8 cellular contexts compared by ENCODE assay signal in the genomic region with DNA sequence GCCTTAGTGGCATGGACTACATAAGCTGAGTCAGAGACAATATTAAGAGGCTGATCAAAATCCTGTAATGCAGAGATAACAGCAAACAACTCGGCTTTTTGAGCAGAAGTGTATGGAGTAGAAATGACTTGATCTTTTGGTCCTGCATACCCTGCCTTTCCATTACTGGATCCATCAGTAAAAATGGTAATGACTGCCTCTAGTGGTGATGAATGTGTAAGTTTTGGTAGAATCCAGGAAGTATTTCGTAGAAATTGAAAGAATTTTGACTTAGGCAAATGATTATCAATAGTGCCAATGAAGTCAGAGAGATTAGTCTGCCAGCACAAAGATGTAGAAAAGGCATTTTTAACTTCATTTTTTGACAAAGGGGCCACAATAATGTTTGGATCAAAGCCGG.
DNase-seq lines count a peak whose midpoint lies in the region; TF ChIP-seq lines count a peak whose summit lies in the region.
"Not testable (repeated sequence)": the region's sequence is repeated elsewhere in the genome, so short reads cannot be mapped to it uniquely, and the experiment has no call there.

No MANE protein-coding gene starts in this region.

- not testable (repeated sequence) for H3K14ac ChIP-seq in H9 (ENCODE audit: insufficient read depth, low read length)

- H3K18ac ChIP-seq in H9 (ENCODE audit: insufficient read length, low read depth, low read length), result not testable (repeated sequence)

- not testable (repeated sequence) for H2BK120ac ChIP-seq in H9 (ENCODE audit: low read depth, low read length, poor library complexity, severe bottlenecking)

- not testable (repeated sequence) for DNase-seq in AG10803 (ENCODE audit: low read depth); GM10248 (ENCODE audit: extremely low spot score); H9; SK-N-SH; epithelial cell of proximal tubule (ENCODE audit: low read depth); progenitor cell of endocrine pancreas (ENCODE audit: low spot score, unreplicated experiment)
- DNase-seq in MV-4-11 (lab: John Stamatoyannopoulos, UW) (peak; percentile 1), OCI-LY7 (ENCODE audit: low spot score) (peak; percentile 4)

- peaks cover 9 to 12% (median 9%) of the 10 kb centered on the region in 3 experiments; a peak in 5 of 7 replicates for H3K36me3 Mint-ChIP-seq in H9 (ENCODE audit: insufficient read depth in 1 of 3, low read depth in 3 of 3)
- H3K36me3 Mint-ChIP-seq in progenitor cell of endocrine pancreas (ENCODE audit: insufficient read depth), result not testable (repeated sequence)

- H3K56ac ChIP-seq in H9 (ENCODE audit: insufficient read length, low read depth, low read length), result not testable (repeated sequence)

- not testable (repeated sequence) for H2BK12ac ChIP-seq in H9 (ENCODE audit: insufficient read length, low read depth, low read length)

- CTCF ChIA-PET in GM10248 (lab: Yijun Ruan, JAX) (interaction anchor here (1.2 kb wide), 1 partner anchor 11 kb away, joined by 5 read pairs; no protein-coding TSS in a partner anchor), SK-N-SH (lab: Yijun Ruan, JAX) (interaction anchor here (0.8 kb wide), 1 partner anchor 601 kb away, joined by 3 read pairs; no protein-coding TSS in a partner anchor)
- CTCF ChIA-PET in OCI-LY7 (lab: Charles Lee; ENCODE audit: unreplicated experiment), result not testable (repeated sequence)

- not testable (repeated sequence) for H4K20me1 ChIP-seq in H9 (ENCODE audit: control insufficient read depth, insufficient read depth, insufficient read length); OCI-LY7 (ENCODE audit: insufficient read depth, low read length); SK-N-SH (ENCODE audit: insufficient read depth)

- H3K36me3 ChIP-seq in OCI-LY7 (ENCODE audit: insufficient read depth, low read length); SK-N-SH (replicated peaks in 1 of 2; ENCODE audit: control insufficient read depth in 1 of 2, insufficient read depth in 2 of 2, low read length in 1 of 2): not testable (repeated sequence)

- not testable (repeated sequence) for H3K4me2 ChIP-seq in H9 (ENCODE audit: insufficient read depth, insufficient read length, low read length); OCI-LY7 (ENCODE audit: low read length); SK-N-SH

- not testable (repeated sequence) for BruUV-seq in OCI-LY7 (replicated peaks; lab: Mats Ljungman, UMichigan)

- H3K4me3 Mint-ChIP-seq in H9; progenitor cell of endocrine pancreas (ENCODE audit: low read depth): not testable (repeated sequence)

- H3K4me1 Mint-ChIP-seq in H9; progenitor cell of endocrine pancreas (ENCODE audit: low read depth): not testable (repeated sequence)

- not testable (repeated sequence) for H3K79me2 ChIP-seq in H9 (ENCODE audit: insufficient read depth, low read length); OCI-LY7 (ENCODE audit: insufficient read depth, low read depth, low read length); SK-N-SH (ENCODE audit: insufficient read depth)

- not testable (repeated sequence) for H3K9ac ChIP-seq in H9 (ENCODE audit: extremely low read depth, insufficient read length, low read length); SK-N-SH

- H3K23ac ChIP-seq in H9 (ENCODE audit: insufficient read length, low read depth, low read length), result not testable (repeated sequence)

- H2BK15ac ChIP-seq in H9 (ENCODE audit: low read depth, low read length), result not testable (repeated sequence)

- H3K23me2 ChIP-seq in H9 (ENCODE audit: insufficient read length, low read depth, low read length, poor library complexity, severe bottlenecking), result not testable (repeated sequence)

- not testable (repeated sequence) for H2BK20ac ChIP-seq in H9 (ENCODE audit: low read depth, low read length, poor library complexity, severe bottlenecking)

- H2AK5ac ChIP-seq in H9 (ENCODE audit: insufficient read length, low read length), result not testable (repeated sequence)

- H3K9me3 ChIP-seq in H9 (ENCODE audit: control insufficient read depth, low read depth, low read length); OCI-LY7 (ENCODE audit: low read length); SK-N-SH: not testable (repeated sequence)

- WGBS in H9 (ENCODE audit: extremely low coverage, insufficient read length, low lambda C conversion rate), result no CpG with 5 or more reads among the region's 3 CpGs
- 15% methylated on average over 3 of the region's 3 CpGs for WGBS in SK-N-SH (ENCODE audit: low lambda C conversion rate)

- H4K8ac ChIP-seq in H9 (replicated peaks; ENCODE audit: insufficient read length, low read depth, low read length), result not testable (repeated sequence)

- intact Hi-C loops in OCI-LY7 (cut with micrococcal nuclease; ENCODE audit: unreplicated experiment), result not testable (repeated sequence)

- not testable (repeated sequence) for H3K4me1 ChIP-seq in H9 (ENCODE audit: insufficient read depth, low read length); OCI-LY7 (ENCODE audit: insufficient read depth, low read length, poor library complexity, severe bottlenecking); SK-N-SH (ENCODE audit: control insufficient read depth in 1 of 2, insufficient read depth in 2 of 2, low read depth in 1 of 2, low read length in 1 of 2)

- not testable (repeated sequence) for H3K27me3 ChIP-seq in H9 (ENCODE audit: insufficient read depth, low read length); SK-N-SH (ENCODE audit: insufficient read depth)

- not testable (repeated sequence) for H3K4ac ChIP-seq in H9 (ENCODE audit: low read depth, low read length)

- not testable (repeated sequence) for H4K5ac ChIP-seq in H9 (ENCODE audit: insufficient read length, low read depth, low read length)

- not testable (repeated sequence) for H3K27ac Mint-ChIP-seq in H9, progenitor cell of endocrine pancreas

- TF ChIP-seq CTCF in AG10803 (conservative IDR thresholded peaks at IDR 0.05; ENCODE audit: low read length), result peak; percentile 9; the same call in 1 of the 2 replicates
- TF ChIP-seq CTCF in GM10248 (IDR thresholded peaks at IDR 0.05; ENCODE audit: control extremely low read depth, extremely low read depth, low read depth, missing control alignments), result peak; percentile 7
- TF ChIP-seq CTCF in H9 (conservative IDR thresholded peaks at IDR 0.05), result peak; percentile 53
- peak; percentile 61 for TF ChIP-seq CTCF in OCI-LY7 (conservative IDR thresholded peaks at IDR 0.05; ENCODE audit: low read length)
- 0 out of 2 replicates have a peak, but pooled peaks have one; percentile 15 for TF ChIP-seq CTCF in SK-N-SH (IDR thresholded peaks at IDR 0.05)
- TF ChIP-seq CTCF in epithelial cell of proximal tubule (conservative IDR thresholded peaks at IDR 0.05; ENCODE audit: low read depth, low read length), result peak; percentile 14
- TF ChIP-seq CTCF in progenitor cell of endocrine pancreas (IDR thresholded peaks at IDR 0.05; ENCODE audit: unreplicated experiment), result peak; percentile 15

- H3K9me3 Mint-ChIP-seq in H9 (peaks cover 12 to 27% of the 10 kb centered on the region in 2 experiments), progenitor cell of endocrine pancreas (ENCODE audit: low read depth) (peaks cover 49% of the 10 kb centered on the region)

- H4K91ac ChIP-seq in H9 (ENCODE audit: insufficient read length, low read depth, low read length), result not testable (repeated sequence)

- TF ChIP-seq EP300 in SK-N-SH (IDR thresholded peaks at IDR 0.05; ENCODE audit: borderline replicate concordance in 1 of 2, low read depth in 1 of 2, low read length in 1 of 2), result not testable (repeated sequence)

- H2AFZ ChIP-seq in H9 (ENCODE audit: low read length); OCI-LY7 (ENCODE audit: low read length); SK-N-SH (ENCODE audit: low read depth): not testable (repeated sequence)

- not testable (repeated sequence) for H3T11ph ChIP-seq in H9 (ENCODE audit: low read length)

- not testable (repeated sequence) for H3F3A ChIP-seq in SK-N-SH (replicated peaks; ENCODE audit: insufficient read depth)

- H3K9me2 ChIP-seq in OCI-LY7 (ENCODE audit: insufficient read depth, low read length); SK-N-SH: not testable (repeated sequence)

- not testable (repeated sequence) for TF ChIP-seq RAD21 in SK-N-SH (IDR thresholded peaks at IDR 0.05; ENCODE audit: low read length)

- not testable (repeated sequence) for H2BK5ac ChIP-seq in H9 (ENCODE audit: insufficient read length, low read length)

- not testable (repeated sequence) for H3K27me3 Mint-ChIP-seq in H9 (ENCODE audit: low read depth); progenitor cell of endocrine pancreas

- H3K79me1 ChIP-seq in H9 (ENCODE audit: insufficient read depth, low read depth, low read length, poor library complexity, severe bottlenecking), result not testable (repeated sequence)

- H3K4me3 ChIP-seq in AG10803 (ENCODE audit: low read length); OCI-LY7 (ENCODE audit: low read depth, low read length, poor library complexity, severe bottlenecking); SK-N-SH (ENCODE audit: low read depth in 2 of 2, low read length in 1 of 2); epithelial cell of proximal tubule (ENCODE audit: low read depth, low read length): not testable (repeated sequence)

- H3K27ac ChIP-seq in H9 (ENCODE audit: insufficient read length, low read depth, low read length); OCI-LY7 (ENCODE audit: low read depth, low read length, poor library complexity, severe bottlenecking); SK-N-SH (ENCODE audit: low read depth in 2 of 2, low read length in 1 of 2): not testable (repeated sequence)

- POLR2A ChIA-PET in GM10248 (lab: Yijun Ruan, JAX); OCI-LY7 (lab: Charles Lee); SK-N-SH (lab: Yijun Ruan, JAX): not testable (repeated sequence)

Comparison
In these comparisons a context has a peak if more than half of its experiments do, and no peak if none do; other contexts are left out.
1. CTCF ChIP-seq: peak in every context shown above with its lines; median percentile 61 in OCI-LY7; 53 in H9; 15 in SK-N-SH; 15 in progenitor cell of endocrine pancreas; 14 in epithelial cell of proximal tubule; 9 in AG10803; 7 in GM10248.